Comparison of ENCODE assay signal across 22 cellular contexts in genomic region chr7:148830897-148831692, GRCh38.
"Had no signal": no experiment of that assay in that cellular context is flagged by ENCODE, and none has a peak within 500 bp of the region (broad histone marks: within the 10 kb centered on the region; RNA-seq: fewer than 3 reads in every experiment).

No MANE protein-coding gene starts in this region.

- H3K9me3 ChIP-seq: Peyer's patch, SJSA1 had no signal

- H3K36me3 ChIP-seq: adrenal gland had no signal

- H3K4me3 Mint-ChIP-seq: activated CD4-positive, alpha-beta memory T cell treated with anti-CD3 and anti-CD28 coated beads, Interleukin-2, amount 10 ng/mL, durations not matched to agents 7 days and 5 days; activated naive CD8-positive, alpha-beta T cell treated with anti-CD3 and anti-CD28 coated beads, Interleukin-2, amount 10 ng/mL, durations not matched to agents 7 days and 5 days; T-helper 1 cell treated with Interleukin-12 subunit alpha and Interleukin-12 subunit beta and Interleukin-4 antibody, amounts not matched to agents 30 μg/mL and 1 μg/mL, for 36 hours had no signal

- H3K4me3 ChIP-seq: adrenal gland, Peyer's patch, SJSA1 had no signal

- H3K27me3 ChIP-seq: adrenal gland, Peyer's patch, SJSA1 had no signal

- DNase-seq: activated CD4-positive, alpha-beta memory T cell treated with anti-CD3 and anti-CD28 coated beads, Interleukin-2, amount 10 ng/mL, durations not matched to agents 7 days and 5 days; activated CD4-positive, alpha-beta T cell treated with anti-CD3 and anti-CD28 coated beads, Interleukin-2, amount 50 U/mL, for 1 hour; activated CD4-positive, CD25-positive, alpha-beta regulatory T cell; activated naive CD4-positive, alpha-beta T cell treated with anti-CD3 and anti-CD28 coated beads, Interleukin-2, amount 50 U/mL, for 16 hours; activated naive CD8-positive, alpha-beta T cell treated with anti-CD3 and anti-CD28 coated beads, Interleukin-2, amount 10 ng/mL, durations not matched to agents 7 days and 5 days; activated T-cell treated with anti-CD3 and anti-CD28 coated beads for 4 hours; activated T-cell treated with anti-CD3 and anti-CD28 coated beads, Interleukin-2, amount 50 U/mL, for 48 hours; adrenal gland; anterior cingulate cortex; cerebellar nuclear complex; Karpas-422; NCI-H1930; NCI-H2171; NCI-H2227 treated with DMSO at 0.1 percent for 48 hours; Peyer's patch; Right ventricle myocardium superior; T-helper 9 cell had no signal

- H3K4me1 ChIP-seq: adrenal gland, Peyer's patch, SJSA1 had no signal

- H3K9me3 Mint-ChIP-seq: activated CD4-positive, alpha-beta memory T cell treated with anti-CD3 and anti-CD28 coated beads, Interleukin-2, amount 10 ng/mL, durations not matched to agents 7 days and 5 days; activated naive CD8-positive, alpha-beta T cell treated with anti-CD3 and anti-CD28 coated beads, Interleukin-2, amount 10 ng/mL, durations not matched to agents 7 days and 5 days; T-helper 1 cell treated with Interleukin-12 subunit alpha and Interleukin-12 subunit beta and Interleukin-4 antibody, amounts not matched to agents 30 μg/mL and 1 μg/mL, for 36 hours had no signal

- H3K27me3 Mint-ChIP-seq: activated CD4-positive, alpha-beta memory T cell treated with anti-CD3 and anti-CD28 coated beads, Interleukin-2, amount 10 ng/mL, durations not matched to agents 7 days and 5 days; activated naive CD8-positive, alpha-beta T cell treated with anti-CD3 and anti-CD28 coated beads, Interleukin-2, amount 10 ng/mL, durations not matched to agents 7 days and 5 days had no signal

- H3K27ac ChIP-seq: adrenal gland, Peyer's patch, RWPE1, SJSA1 had no signal

- H3K27ac Mint-ChIP-seq: activated CD4-positive, alpha-beta memory T cell treated with anti-CD3 and anti-CD28 coated beads, Interleukin-2, amount 10 ng/mL, durations not matched to agents 7 days and 5 days; activated naive CD8-positive, alpha-beta T cell treated with anti-CD3 and anti-CD28 coated beads, Interleukin-2, amount 10 ng/mL, durations not matched to agents 7 days and 5 days; T-helper 1 cell treated with Interleukin-12 subunit alpha and Interleukin-12 subunit beta and Interleukin-4 antibody, amounts not matched to agents 30 μg/mL and 1 μg/mL, for 36 hours had no signal

- FAIRE-seq: colon, TTC549 had no signal
